1 cellular context compared by ENCODE assay signal in the genomic region with DNA sequence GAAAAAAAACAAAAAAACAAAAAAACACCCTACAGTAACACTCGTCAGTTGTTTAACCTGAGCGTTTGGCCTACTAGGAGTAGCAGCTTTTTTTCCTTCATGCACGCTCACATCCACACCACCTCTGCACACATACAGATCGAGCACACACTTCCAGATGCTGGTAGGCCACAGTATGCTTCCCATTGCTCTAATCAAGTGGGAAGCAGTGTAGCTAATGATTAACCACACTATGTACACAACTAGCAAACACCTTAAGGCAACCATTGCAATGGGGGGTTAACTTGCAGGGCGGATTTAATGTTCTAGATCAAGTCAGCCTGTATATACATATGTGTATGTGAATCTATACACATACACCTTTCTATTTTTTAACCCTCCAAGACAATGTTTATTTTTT.
TF ChIP-seq lines count a peak whose summit lies in the region.

No MANE protein-coding gene starts in this region.

TF ChIP-seq in HepG2, 621 proteins besides CTCF, POLR2A, EP300 and RAD21 (continued from another document):
- TF ChIP-seq, protein P1, sequence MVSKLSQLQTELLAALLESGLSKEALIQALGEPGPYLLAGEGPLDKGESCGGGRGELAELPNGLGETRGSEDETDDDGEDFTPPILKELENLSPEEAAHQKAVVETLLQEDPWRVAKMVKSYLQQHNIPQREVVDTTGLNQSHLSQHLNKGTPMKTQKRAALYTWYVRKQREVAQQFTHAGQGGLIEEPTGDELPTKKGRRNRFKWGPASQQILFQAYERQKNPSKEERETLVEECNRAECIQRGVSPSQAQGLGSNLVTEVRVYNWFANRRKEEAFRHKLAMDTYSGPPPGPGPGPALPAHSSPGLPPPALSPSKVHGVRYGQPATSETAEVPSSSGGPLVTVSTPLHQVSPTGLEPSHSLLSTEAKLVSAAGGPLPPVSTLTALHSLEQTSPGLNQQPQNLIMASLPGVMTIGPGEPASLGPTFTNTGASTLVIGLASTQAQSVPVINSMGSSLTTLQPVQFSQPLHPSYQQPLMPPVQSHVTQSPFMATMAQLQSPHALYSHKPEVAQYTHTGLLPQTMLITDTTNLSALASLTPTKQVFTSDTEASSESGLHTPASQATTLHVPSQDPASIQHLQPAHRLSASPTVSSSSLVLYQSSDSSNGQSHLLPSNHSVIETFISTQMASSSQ (IDR thresholded peaks at IDR 0.05; ENCODE audit: low read depth), result peak; percentile 98
- TF ChIP-seq, protein P1 (CRISPR knock-in tag; IDR thresholded peaks at IDR 0.05; ENCODE audit: borderline replicate concordance), result peak; percentile 97
- TF ChIP-seq PPARG (CRISPR knock-in tag; conservative IDR thresholded peaks at IDR 0.05), result no peak
- no peak for TF ChIP-seq ZNF878 (CRISPR knock-in tag; IDR thresholded peaks at IDR 0.05)
- TF ChIP-seq SRF (IDR thresholded peaks at IDR 0.05; ENCODE audit: low read depth, low read length), result no peak
- no peak for TF ChIP-seq MBD4 (IDR thresholded peaks at IDR 0.05; ENCODE audit: borderline replicate concordance, low read length)
- TF ChIP-seq GATAD2A (CRISPR knock-in tag; IDR thresholded peaks at IDR 0.05), result peak; percentile 77
- TF ChIP-seq PCBP2 (optimal IDR thresholded peaks at IDR 0.05; ENCODE audit: low read depth, low read length, poor library complexity, severe bottlenecking), result no peak
- TF ChIP-seq ZFP37 (CRISPR knock-in tag; IDR thresholded peaks at IDR 0.05; ENCODE audit: borderline replicate concordance), result no peak
- no peak for TF ChIP-seq PITX1 (CRISPR knock-in tag; IDR thresholded peaks at IDR 0.05)
- TF ChIP-seq HMGA1 (CRISPR knock-in tag; conservative IDR thresholded peaks at IDR 0.05), result no peak
- TF ChIP-seq GABPA (IDR thresholded peaks at IDR 0.05; ENCODE audit: low read depth, low read length), result no peak
- no peak for TF ChIP-seq GABPA (CRISPR knock-in tag; IDR thresholded peaks at IDR 0.05; ENCODE audit: low read depth)
- peak; percentile 57; the same call in 1 of the 2 replicates for TF ChIP-seq HNRNPUL1 (IDR thresholded peaks at IDR 0.05; ENCODE audit: low read depth, low read length)
- TF ChIP-seq JUN (CRISPR knock-in tag; IDR thresholded peaks at IDR 0.05), result no peak
- no peak for TF ChIP-seq SAFB2 (CRISPR knock-in tag; IDR thresholded peaks at IDR 0.05; ENCODE audit: borderline replicate concordance, low read depth)
- TF ChIP-seq, protein P2, sequence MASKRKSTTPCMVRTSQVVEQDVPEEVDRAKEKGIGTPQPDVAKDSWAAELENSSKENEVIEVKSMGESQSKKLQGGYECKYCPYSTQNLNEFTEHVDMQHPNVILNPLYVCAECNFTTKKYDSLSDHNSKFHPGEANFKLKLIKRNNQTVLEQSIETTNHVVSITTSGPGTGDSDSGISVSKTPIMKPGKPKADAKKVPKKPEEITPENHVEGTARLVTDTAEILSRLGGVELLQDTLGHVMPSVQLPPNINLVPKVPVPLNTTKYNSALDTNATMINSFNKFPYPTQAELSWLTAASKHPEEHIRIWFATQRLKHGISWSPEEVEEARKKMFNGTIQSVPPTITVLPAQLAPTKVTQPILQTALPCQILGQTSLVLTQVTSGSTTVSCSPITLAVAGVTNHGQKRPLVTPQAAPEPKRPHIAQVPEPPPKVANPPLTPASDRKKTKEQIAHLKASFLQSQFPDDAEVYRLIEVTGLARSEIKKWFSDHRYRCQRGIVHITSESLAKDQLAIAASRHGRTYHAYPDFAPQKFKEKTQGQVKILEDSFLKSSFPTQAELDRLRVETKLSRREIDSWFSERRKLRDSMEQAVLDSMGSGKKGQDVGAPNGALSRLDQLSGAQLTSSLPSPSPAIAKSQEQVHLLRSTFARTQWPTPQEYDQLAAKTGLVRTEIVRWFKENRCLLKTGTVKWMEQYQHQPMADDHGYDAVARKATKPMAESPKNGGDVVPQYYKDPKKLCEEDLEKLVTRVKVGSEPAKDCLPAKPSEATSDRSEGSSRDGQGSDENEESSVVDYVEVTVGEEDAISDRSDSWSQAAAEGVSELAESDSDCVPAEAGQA (IDR thresholded peaks at IDR 0.05; ENCODE audit: low read depth), result no peak
- TF ChIP-seq, protein P2 (CRISPR knock-in tag; IDR thresholded peaks at IDR 0.05; ENCODE audit: borderline replicate concordance), result no peak
- TF ChIP-seq, protein P3, sequence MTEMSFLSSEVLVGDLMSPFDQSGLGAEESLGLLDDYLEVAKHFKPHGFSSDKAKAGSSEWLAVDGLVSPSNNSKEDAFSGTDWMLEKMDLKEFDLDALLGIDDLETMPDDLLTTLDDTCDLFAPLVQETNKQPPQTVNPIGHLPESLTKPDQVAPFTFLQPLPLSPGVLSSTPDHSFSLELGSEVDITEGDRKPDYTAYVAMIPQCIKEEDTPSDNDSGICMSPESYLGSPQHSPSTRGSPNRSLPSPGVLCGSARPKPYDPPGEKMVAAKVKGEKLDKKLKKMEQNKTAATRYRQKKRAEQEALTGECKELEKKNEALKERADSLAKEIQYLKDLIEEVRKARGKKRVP (CRISPR knock-in tag; IDR thresholded peaks at IDR 0.05), result peak in 1 of 2 experiments; percentile 23; a peak in 1 of 4 replicates
- TF ChIP-seq FOXA3 (CRISPR knock-in tag; IDR thresholded peaks at IDR 0.05), result peak; percentile 91
- no peak for TF ChIP-seq HNRNPLL (IDR thresholded peaks at IDR 0.05; ENCODE audit: low read depth, low read length, poor library complexity, severe bottlenecking)
- no peak for TF ChIP-seq CCAR2 (optimal IDR thresholded peaks at IDR 0.05; ENCODE audit: low read depth, low read length)
- TF ChIP-seq ZMYM4 (CRISPR knock-in tag; IDR thresholded peaks at IDR 0.05), result peak; percentile 65
- peak; percentile 91 for TF ChIP-seq RBM22 (optimal IDR thresholded peaks at IDR 0.05; ENCODE audit: low read length)
- no peak for TF ChIP-seq ZNF343 (CRISPR knock-in tag; IDR thresholded peaks at IDR 0.05)
- TF ChIP-seq ATF7 (IDR thresholded peaks at IDR 0.05), result no peak
- TF ChIP-seq ATF7 (CRISPR knock-in tag; IDR thresholded peaks at IDR 0.05), result no peak
- TF ChIP-seq HOXA9 (CRISPR knock-in tag; IDR thresholded peaks at IDR 0.05; ENCODE audit: borderline replicate concordance), result no peak
- TF ChIP-seq NFIC (IDR thresholded peaks at IDR 0.05; ENCODE audit: low read length), result no peak
- no peak for TF ChIP-seq RAD51 (IDR thresholded peaks at IDR 0.05; ENCODE audit: borderline replicate concordance)
- no peak for TF ChIP-seq ZNF547 (CRISPR knock-in tag; IDR thresholded peaks at IDR 0.05)
- TF ChIP-seq, protein P4, sequence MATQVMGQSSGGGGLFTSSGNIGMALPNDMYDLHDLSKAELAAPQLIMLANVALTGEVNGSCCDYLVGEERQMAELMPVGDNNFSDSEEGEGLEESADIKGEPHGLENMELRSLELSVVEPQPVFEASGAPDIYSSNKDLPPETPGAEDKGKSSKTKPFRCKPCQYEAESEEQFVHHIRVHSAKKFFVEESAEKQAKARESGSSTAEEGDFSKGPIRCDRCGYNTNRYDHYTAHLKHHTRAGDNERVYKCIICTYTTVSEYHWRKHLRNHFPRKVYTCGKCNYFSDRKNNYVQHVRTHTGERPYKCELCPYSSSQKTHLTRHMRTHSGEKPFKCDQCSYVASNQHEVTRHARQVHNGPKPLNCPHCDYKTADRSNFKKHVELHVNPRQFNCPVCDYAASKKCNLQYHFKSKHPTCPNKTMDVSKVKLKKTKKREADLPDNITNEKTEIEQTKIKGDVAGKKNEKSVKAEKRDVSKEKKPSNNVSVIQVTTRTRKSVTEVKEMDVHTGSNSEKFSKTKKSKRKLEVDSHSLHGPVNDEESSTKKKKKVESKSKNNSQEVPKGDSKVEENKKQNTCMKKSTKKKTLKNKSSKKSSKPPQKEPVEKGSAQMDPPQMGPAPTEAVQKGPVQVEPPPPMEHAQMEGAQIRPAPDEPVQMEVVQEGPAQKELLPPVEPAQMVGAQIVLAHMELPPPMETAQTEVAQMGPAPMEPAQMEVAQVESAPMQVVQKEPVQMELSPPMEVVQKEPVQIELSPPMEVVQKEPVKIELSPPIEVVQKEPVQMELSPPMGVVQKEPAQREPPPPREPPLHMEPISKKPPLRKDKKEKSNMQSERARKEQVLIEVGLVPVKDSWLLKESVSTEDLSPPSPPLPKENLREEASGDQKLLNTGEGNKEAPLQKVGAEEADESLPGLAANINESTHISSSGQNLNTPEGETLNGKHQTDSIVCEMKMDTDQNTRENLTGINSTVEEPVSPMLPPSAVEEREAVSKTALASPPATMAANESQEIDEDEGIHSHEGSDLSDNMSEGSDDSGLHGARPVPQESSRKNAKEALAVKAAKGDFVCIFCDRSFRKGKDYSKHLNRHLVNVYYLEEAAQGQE (IDR thresholded peaks at IDR 0.05; ENCODE audit: borderline replicate concordance in 1 of 2, low read depth in 1 of 2, low read length in 2 of 2), result no peak
